17 cellular contexts compared by ENCODE assay signal in genomic region chr2:232441147-232441651, GRCh38. TPM values are rescaled to one million over a fixed set of nuclear protein-coding genes. Genes with fewer than 3 reads are reported as not detected.
"Had no signal": no experiment of that assay in that cellular context is flagged by ENCODE, and none has a peak within 500 bp of the region (broad histone marks: within the 10 kb centered on the region; RNA-seq: fewer than 3 reads in every experiment).

No MANE protein-coding gene starts in this region.

- H3K27ac ChIP-seq: cardiac muscle cell, hepatocyte, prostate gland, tibial artery had no signal

- H3K36me3 ChIP-seq: cardiac muscle cell, prostate gland, tibial artery had no signal

- H3K4me1 ChIP-seq: prostate gland had no signal

- H3K27me3 Mint-ChIP-seq: activated CD4-positive, alpha-beta memory T cell treated with anti-CD3 and anti-CD28 coated beads for 36 hours; activated naive CD8-positive, alpha-beta T cell treated with anti-CD3 and anti-CD28 coated beads, Interleukin-2, amount 50 U/mL, for 24 hours; stimulated activated naive CD8-positive, alpha-beta T cell treated with anti-CD3 and anti-CD28 coated beads, Interleukin-15, Interleukin-2, amounts not matched to agents 100 ng/mL and 50 ng/mL, for 24 hours had no signal

- H3K36me3 Mint-ChIP-seq: activated CD4-positive, alpha-beta memory T cell treated with anti-CD3 and anti-CD28 coated beads for 36 hours; immature natural killer cell had no signal

- H2AFZ ChIP-seq: hepatocyte had no signal

- H3K4me2 ChIP-seq: hepatocyte had no signal

- H3K4me3 Mint-ChIP-seq: activated CD4-positive, alpha-beta memory T cell treated with anti-CD3 and anti-CD28 coated beads for 36 hours; activated naive CD8-positive, alpha-beta T cell treated with anti-CD3 and anti-CD28 coated beads, Interleukin-2, amount 50 U/mL, for 24 hours; activated T-cell treated with anti-CD3 and anti-CD28 coated beads, Interleukin-2, amount 50 U/mL, for 72 hours; neural crest cell; stimulated activated naive CD8-positive, alpha-beta T cell treated with anti-CD3 and anti-CD28 coated beads, Interleukin-15, Interleukin-2, amounts not matched to agents 100 ng/mL and 50 ng/mL, for 24 hours had no signal

- H3K4me3 ChIP-seq: cardiac muscle cell, hepatocyte, mucosa of descending colon, prostate gland, tibial artery had no signal

- H3K9me3 Mint-ChIP-seq: activated CD4-positive, alpha-beta memory T cell treated with anti-CD3 and anti-CD28 coated beads for 36 hours; activated naive CD8-positive, alpha-beta T cell treated with anti-CD3 and anti-CD28 coated beads, Interleukin-2, amount 50 U/mL, for 24 hours; activated T-cell treated with anti-CD3 and anti-CD28 coated beads, Interleukin-2, amount 50 U/mL, for 72 hours; immature natural killer cell; neural crest cell; stimulated activated naive CD8-positive, alpha-beta T cell treated with anti-CD3 and anti-CD28 coated beads, Interleukin-15, Interleukin-2, amounts not matched to agents 100 ng/mL and 50 ng/mL, for 24 hours had no signal

- H3K79me2 ChIP-seq: hepatocyte had no signal

- H3K9me3 ChIP-seq: mucosa of descending colon, prostate gland, tibial artery had no signal

- H3K27me3 ChIP-seq: hepatocyte had no signal

- H3K4me1 Mint-ChIP-seq: activated naive CD8-positive, alpha-beta T cell treated with anti-CD3 and anti-CD28 coated beads, Interleukin-2, amount 50 U/mL, for 24 hours; neural crest cell had no signal

- H3K27ac Mint-ChIP-seq: activated CD4-positive, alpha-beta memory T cell treated with anti-CD3 and anti-CD28 coated beads for 36 hours; activated naive CD8-positive, alpha-beta T cell treated with anti-CD3 and anti-CD28 coated beads, Interleukin-2, amount 50 U/mL, for 24 hours; activated T-cell treated with anti-CD3 and anti-CD28 coated beads, Interleukin-2, amount 50 U/mL, for 72 hours; immature natural killer cell; stimulated activated naive CD8-positive, alpha-beta T cell treated with anti-CD3 and anti-CD28 coated beads, Interleukin-15, Interleukin-2, amounts not matched to agents 100 ng/mL and 50 ng/mL, for 24 hours had no signal

RNA-seq across cellular contexts. Expression of gene ALPI, which starts 14.8 kb away (rescaled TPM):
- total RNA-seq: activated CD4-positive, alpha-beta memory T cell treated with anti-CD3 and anti-CD28 coated beads for 36 hours; activated T-cell treated with anti-CD3 and anti-CD28 coated beads, Interleukin-2, amount 50 U/mL, for 72 hours; cardiac muscle cell; dermis microvascular lymphatic vessel endothelial cell; endothelial cell of umbilical vein; esophagus mucosa; lower leg skin; neural crest cell; osteocyte; prostate gland; urinary bladder had no signal
- polyA plus RNA-seq: cardiac muscle cell, endothelial cell of umbilical vein, immature natural killer cell, urinary bladder had no signal

RNA-seq across cellular contexts. Expression of gene ALPG, which starts 34.6 kb away (rescaled TPM):
- total RNA-seq: activated CD4-positive, alpha-beta memory T cell treated with anti-CD3 and anti-CD28 coated beads for 36 hours; activated T-cell treated with anti-CD3 and anti-CD28 coated beads, Interleukin-2, amount 50 U/mL, for 72 hours; cardiac muscle cell; dermis microvascular lymphatic vessel endothelial cell; endothelial cell of umbilical vein; esophagus mucosa; lower leg skin; neural crest cell; osteocyte; urinary bladder had no signal
- polyA plus RNA-seq: cardiac muscle cell, endothelial cell of umbilical vein, immature natural killer cell, urinary bladder had no signal

RNA-seq across cellular contexts. Expression of gene ECEL1, which starts 46.4 kb away (rescaled TPM):
- total RNA-seq: dermis microvascular lymphatic vessel endothelial cell, endothelial cell of umbilical vein, esophagus mucosa had no signal
- polyA plus RNA-seq: endothelial cell of umbilical vein, immature natural killer cell had no signal
